In the genomic region with DNA sequence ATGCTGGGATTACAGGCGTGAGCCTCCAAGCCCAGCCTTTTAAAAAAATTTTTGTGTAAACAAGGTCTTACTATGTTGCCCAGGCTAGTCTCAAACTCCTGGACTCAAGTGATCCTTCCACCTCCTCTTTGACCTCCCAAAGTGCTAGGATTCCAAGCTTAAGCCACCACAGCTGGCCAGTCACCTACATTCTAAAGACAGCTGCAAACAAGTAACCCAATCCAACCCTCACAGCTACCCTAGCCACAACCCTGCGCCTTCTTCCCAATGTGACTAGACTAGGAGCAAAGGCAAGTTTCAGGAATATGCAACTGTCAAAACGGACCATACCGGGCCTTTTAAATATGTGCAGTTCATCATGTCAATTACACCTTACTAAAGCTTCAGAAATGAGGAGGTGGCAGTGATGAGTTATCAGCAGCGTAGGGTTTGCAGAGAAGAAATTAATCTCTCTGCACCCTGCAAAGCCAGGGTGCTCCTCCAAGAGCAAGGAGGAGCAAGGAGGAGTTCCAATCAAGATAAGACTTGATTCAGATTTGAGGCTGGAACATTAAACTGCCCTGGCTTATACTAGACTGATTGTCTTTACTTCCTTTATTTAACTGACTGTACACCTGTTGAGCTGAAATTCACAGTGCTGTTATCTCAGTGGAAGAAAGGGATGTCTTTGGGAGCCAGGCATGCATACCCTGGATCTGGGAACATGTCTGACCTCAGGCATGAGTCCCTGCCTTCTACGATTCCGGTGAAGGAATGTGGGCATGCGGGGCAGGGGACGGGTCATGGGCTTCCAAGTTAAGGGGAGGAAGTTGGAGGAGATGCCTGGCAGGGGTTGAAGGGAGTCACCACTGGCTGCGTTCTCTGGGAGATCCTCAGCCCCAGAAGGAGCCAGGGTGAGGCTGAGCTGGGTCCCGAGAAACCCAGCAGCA, we compare ENCODE assay signal across 10 cellular contexts. TPM values are rescaled to one million over a fixed set of nuclear protein-coding genes. Genes with fewer than 3 reads are reported as not detected.
DNase-seq lines count a peak whose midpoint lies in the region; ATAC-seq and TF ChIP-seq lines count a peak whose summit lies in the region.
"Had no signal": no experiment of that assay in that cellular context is flagged by ENCODE, and none has a peak within 500 bp of the region (broad histone marks: within the 10 kb centered on the region; RNA-seq: fewer than 3 reads in every experiment).

No MANE protein-coding gene starts in this region.

- H3K4me1 Mint-ChIP-seq in activated CD4-positive, alpha-beta T cell treated with anti-CD3 and anti-CD28 coated beads, Interleukin-2, amount 10 ng/mL, durations not matched to agents 24 days and 14 days = peaks cover 40% of the 10 kb centered on the region

- H3K27me3 ChIP-seq in SJCRH30 (no peaks in the 10 kb centered on the region), fibroblast of lung (ENCODE audit: control insufficient read depth, insufficient read depth, low read length) (no peaks in the 10 kb centered on the region), prostate gland (replicated peaks; ENCODE audit: insufficient read depth) (no peaks in the 10 kb centered on the region)
- H3K27me3 ChIP-seq: gastroesophageal sphincter had no signal

- H3K27ac ChIP-seq in SJCRH30 (peak overlapping the region; percentile 74), fibroblast of lung (ENCODE audit: insufficient read depth, low read length) (peak overlapping the region; percentile 56), prostate gland (peak overlapping the region; percentile 5 to 33)

- H3K9me3 ChIP-seq in SJCRH30 (replicated peaks) (no peaks in the 10 kb centered on the region), fibroblast of lung (ENCODE audit: control insufficient read depth, insufficient read depth, low read depth, low read length) (no peaks in the 10 kb centered on the region), prostate gland (no peaks in the 10 kb centered on the region)
- H3K9me3 ChIP-seq: gastroesophageal sphincter had no signal

- no peak overlapping the region for H2AFZ ChIP-seq in fibroblast of lung (ENCODE audit: low read length)

- no peak overlapping the region for H3K4me2 ChIP-seq in fibroblast of lung (ENCODE audit: extremely low read depth, insufficient read depth, low read length)

- peaks cover 46% of the 10 kb centered on the region for H3K36me3 Mint-ChIP-seq in activated CD4-positive, alpha-beta T cell treated with anti-CD3 and anti-CD28 coated beads, Interleukin-2, amount 10 ng/mL, durations not matched to agents 24 days and 14 days (ENCODE audit: low read depth)

- H3K9me3 Mint-ChIP-seq in activated CD4-positive, alpha-beta T cell treated with anti-CD3 and anti-CD28 coated beads, Interleukin-2, amount 10 ng/mL, durations not matched to agents 24 days and 14 days = no peaks in the 10 kb centered on the region

- TF ChIP-seq CTCF in fibroblast of lung (conservative IDR thresholded peaks at IDR 0.05 in 1 of 2, IDR thresholded peaks at IDR 0.05 in 1 of 2; ENCODE audit: low read depth in 1 of 2, low read length in 2 of 2) (no peak), prostate gland (IDR thresholded peaks at IDR 0.05) (no peak)

- H3K27ac Mint-ChIP-seq in activated CD4-positive, alpha-beta T cell treated with anti-CD3 and anti-CD28 coated beads, Interleukin-2, amount 10 ng/mL, durations not matched to agents 24 days and 14 days = peak overlapping the region; percentile 87

- H3K9ac ChIP-seq in fibroblast of lung (ENCODE audit: insufficient read depth, low read length) = no peak overlapping the region

- peaks cover 34% of the 10 kb centered on the region for H3K4me1 ChIP-seq in SJCRH30
- H3K4me1 ChIP-seq in fibroblast of lung (ENCODE audit: control insufficient read depth, extremely low read depth, insufficient read depth, low read length) = peaks cover 26% of the 10 kb centered on the region
- H3K4me1 ChIP-seq in prostate gland (replicated peaks) = no peaks in the 10 kb centered on the region

- H3K4me3 ChIP-seq in SJCRH30 = no peak overlapping the region
- no peak overlapping the region for H3K4me3 ChIP-seq in fibroblast of lung (replicated peaks in 1 of 4; ENCODE audit: control extremely low read depth in 1 of 4, insufficient read depth in 1 of 4, low read depth in 3 of 4, low read length in 4 of 4)
- no peak overlapping the region for H3K4me3 ChIP-seq in prostate gland
- H3K4me3 ChIP-seq: gastroesophageal sphincter had no signal

- no peak for DNase-seq in activated CD4-positive, alpha-beta T cell treated with anti-CD3 and anti-CD28 coated beads, Interleukin-2, amount 10 ng/mL, durations not matched to agents 24 days and 14 days
- no peak for DNase-seq in activated CD4-positive, alpha-beta T cell treated with anti-CD3 and anti-CD28 coated beads, Interleukin-2, amount 50 U/mL, for 4 hours
- DNase-seq in SJCRH30 (peak; percentile 88 to 94), fibroblast of lung (ENCODE audit: low read depth in 2 of 2) (peak in 1 of 2 donors; percentile 29), prostate gland (ENCODE audit: low spot score) (no peak), AG08395 (ENCODE audit: low spot score) (no peak), HUDEP-2 (lab: John Stamatoyannopoulos, UW; ENCODE audit: unreplicated experiment in 76 of 76) (no peak)
- DNase-seq: NCI-H2227 treated with DMSO at 0.1 percent for 48 hours had no signal

- intact Hi-C loops in activated CD4-positive, alpha-beta T cell treated with anti-CD3 and anti-CD28 coated beads, Interleukin-2, amount 10 ng/mL, durations not matched to agents 24 days and 14 days (cut with micrococcal nuclease) = loop anchor here (1.0 to 2.0 kb wide), 7 partner anchors 16 to 234 kb away; partner anchors contain the start of genes POR, RHBDD2, STYXL1 and TMEM120A
- intact Hi-C loops in prostate gland (cut with DNase I) = no loop called here

- no peak for ATAC-seq in GM18511 (IDR thresholded peaks at IDR 0.05; ENCODE audit: unreplicated experiment)
- ATAC-seq: gastroesophageal sphincter had no signal

- no peaks in the 10 kb centered on the region for H3K27me3 Mint-ChIP-seq in activated CD4-positive, alpha-beta T cell treated with anti-CD3 and anti-CD28 coated beads, Interleukin-2, amount 10 ng/mL, durations not matched to agents 24 days and 14 days

- no peaks in the 10 kb centered on the region for H4K20me1 ChIP-seq in fibroblast of lung (ENCODE audit: control insufficient read depth, extremely low read depth, insufficient read depth, low read length)

- WGBS in prostate gland = 64% methylated on average over 11 of the region's 11 CpGs

- H3K36me3 ChIP-seq in SJCRH30 (peaks cover 4% of the 10 kb centered on the region; the same call in 1 of the 2 replicates), fibroblast of lung (ENCODE audit: control insufficient read depth, insufficient read depth, low read length) (peaks cover 2% of the 10 kb centered on the region), prostate gland (no peaks in the 10 kb centered on the region)

- TF ChIP-seq POLR2A in prostate gland (IDR thresholded peaks at IDR 0.05) = no peak

- no peaks in the 10 kb centered on the region for H3K79me2 ChIP-seq in fibroblast of lung (ENCODE audit: control insufficient read depth, insufficient read depth, low read length)

- H3K4me3 Mint-ChIP-seq in activated CD4-positive, alpha-beta T cell treated with anti-CD3 and anti-CD28 coated beads, Interleukin-2, amount 10 ng/mL, durations not matched to agents 24 days and 14 days = peak overlapping the region; percentile 62

RNA-seq across cellular contexts. Expression of gene TMEM120A, which starts 15.5 kb away (rescaled TPM):
- 36.1 and 38.2 TPM in 2 replicates for total RNA-seq in activated CD4-positive, alpha-beta T cell treated with anti-CD3 and anti-CD28 coated beads, Interleukin-2, amount 10 ng/mL, durations not matched to agents 24 days and 14 days
- 14.0 and 21.2 TPM in 2 replicates for total RNA-seq in SJCRH30 (2014; rRNA removed; shearing (Covaris generic))
- total RNA-seq in fibroblast of lung = 27.7 and 56.1 TPM in 2 replicates
- polyA plus RNA-seq in fibroblast of lung = 56.5 and 62.3 TPM in 2 replicates
- 49.7 and 50.7 TPM in 2 replicates for polyA plus RNA-seq in fibroblast of lung (2012)
- polyA minus RNA-seq in fibroblast of lung (ENCODE audit: low replicate concordance) = 59.9 and 108 TPM in 2 replicates
- total RNA-seq in prostate gland = 10 to 100 TPM; 20.2 to 40.8 TPM

RNA-seq across cellular contexts. Expression of gene STYXL1, which starts 37.9 kb away (rescaled TPM):
- 30.9 and 33.6 TPM in 2 replicates for total RNA-seq in activated CD4-positive, alpha-beta T cell treated with anti-CD3 and anti-CD28 coated beads, Interleukin-2, amount 10 ng/mL, durations not matched to agents 24 days and 14 days
- total RNA-seq in SJCRH30 (2014; rRNA removed; shearing (Covaris generic)) = 60.9 and 66.8 TPM in 2 replicates
- total RNA-seq in fibroblast of lung (49.0 and 49.3 TPM in 2 replicates), prostate gland (10 to 100 TPM; 29.8 to 94.5 TPM)
- polyA plus RNA-seq in fibroblast of lung = 49.8 and 61.2 TPM in 2 replicates
- polyA plus RNA-seq in fibroblast of lung (2012) = 34.7 and 41.7 TPM in 2 replicates
- polyA minus RNA-seq in fibroblast of lung (ENCODE audit: low replicate concordance) = 35.4 and 48.1 TPM in 2 replicates

RNA-seq across cellular contexts. Expression of gene MDH2, which starts 38.0 kb away (rescaled TPM):
- total RNA-seq in activated CD4-positive, alpha-beta T cell treated with anti-CD3 and anti-CD28 coated beads, Interleukin-2, amount 10 ng/mL, durations not matched to agents 24 days and 14 days = 291 and 293 TPM in 2 replicates
- 160 and 168 TPM in 2 replicates for total RNA-seq in SJCRH30 (2014; rRNA removed; shearing (Covaris generic))
- total RNA-seq in fibroblast of lung = 29.5 and 49.4 TPM in 2 replicates
- 90.7 and 131 TPM in 2 replicates for polyA plus RNA-seq in fibroblast of lung
- polyA plus RNA-seq in fibroblast of lung (2012) = 155 and 206 TPM in 2 replicates
- 313 and 535 TPM in 2 replicates for polyA minus RNA-seq in fibroblast of lung (ENCODE audit: low replicate concordance)
- 100 to 1,000 TPM; 116 to 117 TPM for total RNA-seq in prostate gland

Comparison
In these comparisons a context has a peak if more than half of its experiments do, and no peak if none do; other contexts are left out.
1. DNase-seq: peak in SJCRH30 (2 of 2); none in activated CD4-positive, alpha-beta T cell treated with anti-CD3 and anti-CD28 coated beads, Interleukin-2, amount 10 ng/mL, durations not matched to agents 24 days and 14 days (single experiment), activated CD4-positive, alpha-beta T cell treated with anti-CD3 and anti-CD28 coated beads, Interleukin-2, amount 50 U/mL, for 4 hours (0 of 2), prostate gland (single experiment), AG08395 (single experiment) and HUDEP-2 (0 of 76).
2. H3K27ac ChIP-seq: peak in every context shown above with its lines; median percentile 74 in SJCRH30; 56 in fibroblast of lung; 19 in prostate gland.